Comparison of ENCODE assay signal across 23 cellular contexts in genomic region chr3:143650827-143651226, GRCh38.
"Had no signal": no experiment of that assay in that cellular context is flagged by ENCODE, and none has a peak within 500 bp of the region (broad histone marks: within the 10 kb centered on the region; RNA-seq: fewer than 3 reads in every experiment).

No MANE protein-coding gene starts in this region.

- H3K4me3 ChIP-seq: body of pancreas, PC-9 had no signal

- H3K4me1 Mint-ChIP-seq: activated CD4-positive, alpha-beta memory T cell treated with anti-CD3 and anti-CD28 coated beads, Interleukin-2, amount 10 ng/mL, durations not matched to agents 7 days and 5 days; activated CD4-positive, alpha-beta T cell treated with anti-CD3 and anti-CD28 coated beads for 36 hours; activated naive CD8-positive, alpha-beta T cell treated with anti-CD3 and anti-CD28 coated beads, Interleukin-2, amount 10 ng/mL, durations not matched to agents 7 days and 5 days had no signal

- H3K4me1 ChIP-seq: body of pancreas had no signal

- H3K4me2 ChIP-seq: PC-9 had no signal

- H3K27me3 Mint-ChIP-seq: activated CD4-positive, alpha-beta memory T cell treated with anti-CD3 and anti-CD28 coated beads, Interleukin-2, amount 10 ng/mL, durations not matched to agents 7 days and 5 days; activated CD4-positive, alpha-beta T cell treated with anti-CD3 and anti-CD28 coated beads for 36 hours; activated naive CD8-positive, alpha-beta T cell treated with anti-CD3 and anti-CD28 coated beads, Interleukin-2, amount 10 ng/mL, durations not matched to agents 7 days and 5 days; T-cell had no signal

- ATAC-seq: activated CD4-positive, alpha-beta T cell treated with anti-CD3 and anti-CD28 coated beads for 36 hours; activated T-cell treated with anti-CD3 and anti-CD28 coated beads, Interleukin-2, amount 50 U/mL, for 72 hours; body of pancreas; T-cell had no signal

- H2AFZ ChIP-seq: PC-9 had no signal

- H3K27ac ChIP-seq: body of pancreas, PC-9, VCaP had no signal

- H3K27ac Mint-ChIP-seq: activated CD4-positive, alpha-beta memory T cell treated with anti-CD3 and anti-CD28 coated beads, Interleukin-2, amount 10 ng/mL, durations not matched to agents 7 days and 5 days; activated CD4-positive, alpha-beta T cell treated with anti-CD3 and anti-CD28 coated beads for 36 hours; activated naive CD8-positive, alpha-beta T cell treated with anti-CD3 and anti-CD28 coated beads, Interleukin-2, amount 10 ng/mL, durations not matched to agents 7 days and 5 days; activated T-cell treated with anti-CD3 and anti-CD28 coated beads, Interleukin-2, amount 50 U/mL, for 72 hours; activated T-helper 2 cell treated with anti-CD3 and anti-CD28 coated beads, Interferon-gamma antibody, Interleukin-2, Interleukin-4, amounts not matched to agents 10 μg/mL and 5 μg/mL and 100 μg/mL, durations not matched to agents 14 hours and 24 hours and 36 hours; T-cell had no signal

- H3K4me3 Mint-ChIP-seq: activated CD4-positive, alpha-beta memory T cell treated with anti-CD3 and anti-CD28 coated beads, Interleukin-2, amount 10 ng/mL, durations not matched to agents 7 days and 5 days; activated CD4-positive, alpha-beta T cell treated with anti-CD3 and anti-CD28 coated beads for 36 hours; activated naive CD8-positive, alpha-beta T cell treated with anti-CD3 and anti-CD28 coated beads, Interleukin-2, amount 10 ng/mL, durations not matched to agents 7 days and 5 days; activated T-cell treated with anti-CD3 and anti-CD28 coated beads, Interleukin-2, amount 50 U/mL, for 72 hours; T-cell had no signal

- H3K9me3 Mint-ChIP-seq: activated CD4-positive, alpha-beta memory T cell treated with anti-CD3 and anti-CD28 coated beads, Interleukin-2, amount 10 ng/mL, durations not matched to agents 7 days and 5 days; activated naive CD8-positive, alpha-beta T cell treated with anti-CD3 and anti-CD28 coated beads, Interleukin-2, amount 10 ng/mL, durations not matched to agents 7 days and 5 days; activated T-cell treated with anti-CD3 and anti-CD28 coated beads, Interleukin-2, amount 50 U/mL, for 72 hours; activated T-helper 2 cell treated with anti-CD3 and anti-CD28 coated beads, Interferon-gamma antibody, Interleukin-2, Interleukin-4, amounts not matched to agents 10 μg/mL and 5 μg/mL and 100 μg/mL, durations not matched to agents 14 hours and 24 hours and 36 hours; T-cell had no signal

- H3K27me3 ChIP-seq: body of pancreas had no signal

- DNase-seq: activated CD4-positive, alpha-beta memory T cell treated with anti-CD3 and anti-CD28 coated beads, Interleukin-2, amount 10 ng/mL, durations not matched to agents 7 days and 5 days; activated CD4-positive, alpha-beta T cell treated with anti-CD3 and anti-CD28 coated beads for 36 hours; activated CD4-positive, alpha-beta T cell treated with anti-CD3 and anti-CD28 coated beads, Interleukin-2, amount 50 U/mL, for 1 hour; activated naive CD4-positive, alpha-beta T cell treated with anti-CD3 and anti-CD28 coated beads, Interleukin-2, amount 50 U/mL, for 16 hours; activated naive CD8-positive, alpha-beta T cell treated with anti-CD3 and anti-CD28 coated beads, Interleukin-2, amount 10 ng/mL, durations not matched to agents 7 days and 5 days; activated T-cell treated with anti-CD3 and anti-CD28 coated beads for 4 hours; activated T-cell treated with anti-CD3 and anti-CD28 coated beads, Interleukin-2, amount 50 U/mL, for 72 hours; aorta; MM.1S; NCI-H1105 treated with DMSO at 0.1 percent for 48 hours; NCI-H1436 treated with DMSO at 0.1 percent for 48 hours; NCI-H187; NCI-H2081; NCI-H446; NCI-H524; PC-9; SHP77 treated with DMSO at 0.1 percent for 48 hours; T-cell; T-helper 2 cell; T1000 had no signal
